1 cellular context compared by ENCODE assay signal in genomic region chr17:56174421-56174820, GRCh38.
TF ChIP-seq lines count a peak whose summit lies in the region.

No MANE protein-coding gene starts in this region.

TF ChIP-seq in GM23338, 12 proteins besides CTCF, POLR2A, EP300 and RAD21 (continued from another document):
- TF ChIP-seq ZNF462 (CRISPR knock-in tag; IDR thresholded peaks at IDR 0.05) (no peak), EZH2 (IDR thresholded peaks at IDR 0.05; ENCODE audit: low read depth, unreplicated experiment) (no peak), ZNF114 (CRISPR knock-in tag; IDR thresholded peaks at IDR 0.05) (no peak), POLR2AphosphoS5 (IDR thresholded peaks at IDR 0.05; ENCODE audit: low read depth) (no peak), JUNB (IDR thresholded peaks at IDR 0.05; ENCODE audit: unreplicated experiment) (no peak), EZH2phosphoT487 (IDR thresholded peaks at IDR 0.05; ENCODE audit: unreplicated experiment) (no peak), CREB1 (CRISPR knock-in tag; IDR thresholded peaks at IDR 0.05; ENCODE audit: low read depth) (no peak), NANOG (IDR thresholded peaks at IDR 0.05; ENCODE audit: borderline replicate concordance) (no peak), ZNF331 (CRISPR knock-in tag; IDR thresholded peaks at IDR 0.05; ENCODE audit: low read depth) (no peak), ETS1 (IDR thresholded peaks at IDR 0.05) (no peak)
